In the genomic region with DNA sequence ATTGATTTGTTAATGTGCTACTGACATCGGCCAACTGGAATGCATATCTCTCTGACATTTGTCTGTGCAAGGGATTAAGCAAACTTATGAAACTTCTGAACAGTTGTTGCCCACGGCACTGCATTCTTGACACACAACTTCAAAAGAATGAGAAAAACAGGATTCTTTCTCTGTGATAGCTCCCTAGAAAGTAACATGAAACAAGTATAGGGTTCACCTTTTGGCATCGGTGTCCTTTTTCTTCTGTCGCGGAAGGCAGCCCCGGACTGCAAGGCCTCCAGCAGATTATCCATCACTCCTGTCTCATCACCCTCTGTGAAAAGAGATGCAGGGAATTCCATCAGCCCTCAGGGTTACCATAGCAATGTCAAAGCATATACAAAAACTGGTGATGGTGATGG, we compare ENCODE assay signal across 12 cellular contexts.
DNase-seq lines count a peak whose midpoint lies in the region; ATAC-seq, FAIRE-seq and TF ChIP-seq lines count a peak whose summit lies in the region.
"Had no signal": no experiment of that assay in that cellular context is flagged by ENCODE, and none has a peak within 500 bp of the region (broad histone marks: within the 10 kb centered on the region; RNA-seq: fewer than 3 reads in every experiment).

No MANE protein-coding gene starts in this region.

- no peak overlapping the region for H3K4me2 ChIP-seq in HepG2 (ENCODE audit: low read depth, low read length)
- H3K4me2 ChIP-seq in mammary epithelial cell (ENCODE audit: insufficient read depth, low read depth, low read length) = peak overlapping the region; percentile 66
- H3K4me2 ChIP-seq: A549 had no signal

- no peak overlapping the region for H3K9ac ChIP-seq in HepG2 (ENCODE audit: insufficient read depth, low read depth, low read length)
- H3K9ac ChIP-seq in mammary epithelial cell (ENCODE audit: insufficient read depth, low read length) = no peak overlapping the region

- H4K20me1 ChIP-seq in HepG2 (ENCODE audit: insufficient read depth, low read length) (no peaks in the 10 kb centered on the region), mammary epithelial cell (ENCODE audit: insufficient read depth, low read length) (no peaks in the 10 kb centered on the region)

- dilution Hi-C loops in mammary epithelial cell (cut with HindIII; ENCODE audit: low sequenced_read_pairs) = no loop called here

- TF ChIP-seq POLR2A in HepG2 (IDR thresholded peaks at IDR 0.05; ENCODE audit: insufficient read depth in 1 of 2, low read depth in 2 of 2, low read length in 2 of 2) (no peak), right lobe of liver (IDR thresholded peaks at IDR 0.05) (no peak)

- H3K27ac ChIP-seq in HepG2 (ENCODE audit: extremely low read length, insufficient read depth, low read length) (no peak overlapping the region), right lobe of liver (no peak overlapping the region), mammary epithelial cell (ENCODE audit: insufficient read depth, low read depth, low read length) (peak overlapping the region; percentile 86)
- H3K27ac ChIP-seq: A549, upper lobe of right lung had no signal

- no peak for FAIRE-seq in HepG2 (lab: Jason Lieb, UNC)
- FAIRE-seq: A549, kidney had no signal

- WGBS in HepG2 (ENCODE audit: low lambda C conversion rate) = 66% methylated on average over 6 of the region's 6 CpGs
- WGBS in right lobe of liver (ENCODE audit: insufficient coverage, low coverage, low lambda C conversion rate, missing lambda C conversion rate) = 55% methylated on average over 3 of the region's 6 CpGs
- 2% methylated on average over 6 of the region's 6 CpGs for WGBS in mammary epithelial cell (ENCODE audit: low coverage, missing lambda C conversion rate)

- no peaks in the 10 kb centered on the region for H3K79me2 ChIP-seq in HepG2 (ENCODE audit: insufficient read depth, low read length)
- no peaks in the 10 kb centered on the region for H3K79me2 ChIP-seq in mammary epithelial cell (ENCODE audit: insufficient read depth, low read length)

- DNase-seq in HepG2 (ENCODE audit: low spot score) = peak; percentile 49
- no peak for DNase-seq in right lobe of liver
- DNase-seq in mammary epithelial cell = peak; percentile 54
- peak; percentile 41 for DNase-seq in kidney tubule cell (ENCODE audit: low spot score)
- DNase-seq in middle frontal gyrus (ENCODE audit: extremely low spot score, low spot score) = no peak
- DNase-seq: kidney, NCI-H1436 treated with DMSO at 0.1 percent for 48 hours, upper lobe of right lung had no signal

- CTCF ChIA-PET in HepG2 (lab: Yijun Ruan, JAX; ENCODE audit: low intra/inter-chr PET ratio, low total read pairs) = no interaction called here
- CTCF ChIA-PET in mammary epithelial cell (lab: Charles Lee; ENCODE audit: low non-redundant PET) = no interaction called here

- TF ChIP-seq CTCF in HepG2 (CRISPR knock-in tag; IDR thresholded peaks at IDR 0.05) = no peak
- no peak for TF ChIP-seq CTCF in right lobe of liver (IDR thresholded peaks at IDR 0.05)
- TF ChIP-seq CTCF in mammary epithelial cell (conservative IDR thresholded peaks at IDR 0.05 in 1 of 2, IDR thresholded peaks at IDR 0.05 in 1 of 2; ENCODE audit: extremely low read depth in 1 of 2, insufficient read depth in 1 of 2, low read depth in 1 of 2, low read length in 2 of 2) = no peak

- POLR2A ChIA-PET in HepG2 (lab: Yijun Ruan, JAX) = no interaction called here

- H3K36me3 ChIP-seq in HepG2 (replicated peaks in 1 of 2; ENCODE audit: control insufficient read depth in 1 of 2, insufficient read depth in 2 of 2, low read length in 2 of 2) (no peaks in the 10 kb centered on the region), right lobe of liver (no peaks in the 10 kb centered on the region), mammary epithelial cell (ENCODE audit: insufficient read depth, low read length) (no peaks in the 10 kb centered on the region)
- H3K36me3 ChIP-seq: upper lobe of right lung had no signal

- no peaks in the 10 kb centered on the region for H3K27me3 ChIP-seq in HepG2 (ENCODE audit: control insufficient read depth in 1 of 2, insufficient read depth in 2 of 2, low read length in 2 of 2)
- no peaks in the 10 kb centered on the region for H3K27me3 ChIP-seq in right lobe of liver
- H3K27me3 ChIP-seq in mammary epithelial cell (ENCODE audit: insufficient read depth, low read length) = no peaks in the 10 kb centered on the region
- H3K27me3 ChIP-seq: upper lobe of right lung had no signal

- TF ChIP-seq EP300 in HepG2 (IDR thresholded peaks at IDR 0.05; ENCODE audit: low read depth in 2 of 2, low read length in 2 of 2) = no peak
- no peak for TF ChIP-seq EP300 in HepG2 (CRISPR knock-in tag; IDR thresholded peaks at IDR 0.05; ENCODE audit: borderline replicate concordance)

- H3K4me3 ChIP-seq in HepG2 (replicated peaks in 1 of 3; ENCODE audit: insufficient read depth in 1 of 3, low read depth in 2 of 3, low read length in 3 of 3) (no peak overlapping the region), right lobe of liver (no peak overlapping the region), mammary epithelial cell (replicated peaks in 1 of 3; ENCODE audit: insufficient read depth in 1 of 3, low read depth in 2 of 3, low read length in 3 of 3) (no peak overlapping the region)
- H3K4me3 ChIP-seq: A549, upper lobe of right lung had no signal

- H2AFZ ChIP-seq in HepG2 (ENCODE audit: low read length) = no peak overlapping the region
- H2AFZ ChIP-seq in mammary epithelial cell (ENCODE audit: low read depth, low read length) = peak overlapping the region; percentile 18

- intact Hi-C loops in HepG2 (cut with micrococcal nuclease; ENCODE audit: unreplicated experiment) (loop anchor here (10.0 kb wide), 1 partner anchor 380 kb away; no protein-coding TSS in a partner anchor), right lobe of liver (cut with DNase I) (loop anchor here in 1 of 2 donors (5.0 kb wide), 1 partner anchor 97 kb away; no protein-coding TSS in a partner anchor), mammary epithelial cell (cut with micrococcal nuclease) (loop anchor here (1.0 to 5.0 kb wide), 2 partner anchors 132 to 388 kb away; a partner anchor contains a TSS)

- TF ChIP-seq RAD21 in HepG2 (CRISPR knock-in tag; IDR thresholded peaks at IDR 0.05) = no peak

- no peaks in the 10 kb centered on the region for H3K4me1 ChIP-seq in HepG2 (ENCODE audit: insufficient read depth, low read length)
- no peaks in the 10 kb centered on the region for H3K4me1 ChIP-seq in right lobe of liver
- peaks cover 47% of the 10 kb centered on the region for H3K4me1 ChIP-seq in mammary epithelial cell (ENCODE audit: insufficient read depth, low read length)
- H3K4me1 ChIP-seq: A549, upper lobe of right lung had no signal

- no TSS peak for BruUV-seq in HepG2 (replicated peaks; lab: Mats Ljungman, UMichigan)
- no TSS peak for BruUV-seq in mammary epithelial cell (replicated peaks; lab: Mats Ljungman, UMichigan)

- peak; percentile 48 for ATAC-seq in HepG2
- no peak for ATAC-seq in right lobe of liver
- ATAC-seq in GM21390 (IDR thresholded peaks at IDR 0.05; ENCODE audit: unreplicated experiment) = no peak
- ATAC-seq in HG03196 (IDR thresholded peaks at IDR 0.05; ENCODE audit: unreplicated experiment) = no peak
- no peak for ATAC-seq in GM18867 (IDR thresholded peaks at IDR 0.05; ENCODE audit: unreplicated experiment)
- ATAC-seq: A549, upper lobe of right lung had no signal

- in situ Hi-C loops in HepG2 (cut with HindIII; ENCODE audit: extremely low pct_ligation_motif_present, low pct_unique_long_range_greater_than_20kb) (loop anchor here (10.0 kb wide), 1 partner anchor 90 kb away; no protein-coding TSS in a partner anchor), mammary epithelial cell (cut with MboI; ENCODE audit: low sequenced_read_pairs in 2 of 2) (loop anchor here (10.0 to 25.0 kb wide), 2 partner anchors 90 to 387 kb away; no protein-coding TSS in a partner anchor)

- H3K9me3 ChIP-seq in HepG2 (ENCODE audit: low read length) (no peaks in the 10 kb centered on the region), right lobe of liver (no peaks in the 10 kb centered on the region), mammary epithelial cell (replicated peaks; ENCODE audit: insufficient read depth, low read length) (no peaks in the 10 kb centered on the region)
- H3K9me3 ChIP-seq: A549, upper lobe of right lung had no signal

TF ChIP-seq in HepG2, 621 proteins besides CTCF, POLR2A, EP300 and RAD21 (continues in another document):
- TF ChIP-seq, protein P1, sequence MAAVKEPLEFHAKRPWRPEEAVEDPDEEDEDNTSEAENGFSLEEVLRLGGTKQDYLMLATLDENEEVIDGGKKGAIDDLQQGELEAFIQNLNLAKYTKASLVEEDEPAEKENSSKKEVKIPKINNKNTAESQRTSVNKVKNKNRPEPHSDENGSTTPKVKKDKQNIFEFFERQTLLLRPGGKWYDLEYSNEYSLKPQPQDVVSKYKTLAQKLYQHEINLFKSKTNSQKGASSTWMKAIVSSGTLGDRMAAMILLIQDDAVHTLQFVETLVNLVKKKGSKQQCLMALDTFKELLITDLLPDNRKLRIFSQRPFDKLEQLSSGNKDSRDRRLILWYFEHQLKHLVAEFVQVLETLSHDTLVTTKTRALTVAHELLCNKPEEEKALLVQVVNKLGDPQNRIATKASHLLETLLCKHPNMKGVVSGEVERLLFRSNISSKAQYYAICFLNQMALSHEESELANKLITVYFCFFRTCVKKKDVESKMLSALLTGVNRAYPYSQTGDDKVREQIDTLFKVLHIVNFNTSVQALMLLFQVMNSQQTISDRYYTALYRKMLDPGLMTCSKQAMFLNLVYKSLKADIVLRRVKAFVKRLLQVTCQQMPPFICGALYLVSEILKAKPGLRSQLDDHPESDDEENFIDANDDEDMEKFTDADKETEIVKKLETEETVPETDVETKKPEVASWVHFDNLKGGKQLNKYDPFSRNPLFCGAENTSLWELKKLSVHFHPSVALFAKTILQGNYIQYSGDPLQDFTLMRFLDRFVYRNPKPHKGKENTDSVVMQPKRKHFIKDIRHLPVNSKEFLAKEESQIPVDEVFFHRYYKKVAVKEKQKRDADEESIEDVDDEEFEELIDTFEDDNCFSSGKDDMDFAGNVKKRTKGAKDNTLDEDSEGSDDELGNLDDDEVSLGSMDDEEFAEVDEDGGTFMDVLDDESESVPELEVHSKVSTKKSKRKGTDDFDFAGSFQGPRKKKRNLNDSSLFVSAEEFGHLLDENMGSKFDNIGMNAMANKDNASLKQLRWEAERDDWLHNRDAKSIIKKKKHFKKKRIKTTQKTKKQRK (IDR thresholded peaks at IDR 0.05; ENCODE audit: low read length) = no peak
- TF ChIP-seq EZH2 (conservative IDR thresholded peaks at IDR 0.05; ENCODE audit: low read depth, low read length) = no peak
- TF ChIP-seq, protein P2, sequence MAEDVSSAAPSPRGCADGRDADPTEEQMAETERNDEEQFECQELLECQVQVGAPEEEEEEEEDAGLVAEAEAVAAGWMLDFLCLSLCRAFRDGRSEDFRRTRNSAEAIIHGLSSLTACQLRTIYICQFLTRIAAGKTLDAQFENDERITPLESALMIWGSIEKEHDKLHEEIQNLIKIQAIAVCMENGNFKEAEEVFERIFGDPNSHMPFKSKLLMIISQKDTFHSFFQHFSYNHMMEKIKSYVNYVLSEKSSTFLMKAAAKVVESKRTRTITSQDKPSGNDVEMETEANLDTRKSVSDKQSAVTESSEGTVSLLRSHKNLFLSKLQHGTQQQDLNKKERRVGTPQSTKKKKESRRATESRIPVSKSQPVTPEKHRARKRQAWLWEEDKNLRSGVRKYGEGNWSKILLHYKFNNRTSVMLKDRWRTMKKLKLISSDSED (CRISPR knock-in tag; IDR thresholded peaks at IDR 0.05) = no peak
- TF ChIP-seq HDAC6 (IDR thresholded peaks at IDR 0.05; ENCODE audit: low read depth, low read length) = no peak

Comparison
In these comparisons a context has a peak if more than half of its experiments do, and no peak if none do; other contexts are left out.
1. DNase-seq: peak in HepG2 (single experiment), mammary epithelial cell (single experiment) and kidney tubule cell (single experiment); none in right lobe of liver (0 of 3) and middle frontal gyrus (single experiment).